Comparison of ENCODE assay signal across 16 cellular contexts in genomic region chr9:121277026-121277425, GRCh38. TPM values are rescaled to one million over a fixed set of nuclear protein-coding genes. Genes with fewer than 3 reads are reported as not detected.
DNase-seq lines count a peak whose midpoint lies in the region; ATAC-seq, FAIRE-seq and TF ChIP-seq lines count a peak whose summit lies in the region.
"Had no signal": no experiment of that assay in that cellular context is flagged by ENCODE, and none has a peak within 500 bp of the region (broad histone marks: within the 10 kb centered on the region; RNA-seq: fewer than 3 reads in every experiment).

No MANE protein-coding gene starts in this region.

- POLR2A ChIA-PET in AG04450 (lab: Yijun Ruan, JAX), result interaction anchor here (0.6 to 2.4 kb wide), 5 partner anchors 8 to 116 kb away, joined by 3 to 55 read pairs (median 7); partner anchors contain the start of gene GSN

- H3K27me3 Mint-ChIP-seq in astrocyte (ENCODE audit: low read depth, unreplicated experiment), result no peaks in the 10 kb centered on the region

- peaks cover 15% of the 10 kb centered on the region for H4K20me1 ChIP-seq in astrocyte (ENCODE audit: insufficient read depth, low read length)

- H3K79me2 ChIP-seq in astrocyte (ENCODE audit: insufficient read depth, low read length), result peaks cover 76% of the 10 kb centered on the region

- no peaks in the 10 kb centered on the region for H3K27me3 ChIP-seq in AG04450 (ENCODE audit: control insufficient read depth, insufficient read depth, low read length)
- H3K27me3 ChIP-seq in astrocyte (ENCODE audit: insufficient read depth, low read length), result no peaks in the 10 kb centered on the region
- H3K27me3 ChIP-seq in left lung, result no peaks in the 10 kb centered on the region

- DNase-seq in AG04450 (ENCODE audit: low read depth, low spot score) (no peak), astrocyte (ENCODE audit: low read depth) (no peak), left lung (no peak), NCI-H69 (lab: John Stamatoyannopoulos, UW) (no peak), GM19238 (ENCODE audit: insufficient read length, low spot score) (no peak)
- DNase-seq: activated effector memory CD4-positive, alpha-beta T cell treated with anti-CD3 and anti-CD28 coated beads, Interleukin-2, amount 50 U/mL, for 16 hours; COR-L47; effector memory CD4-positive, alpha-beta T cell; MM.1S; NK-92 treated with Interleukin-12 subunit alpha and Interleukin-12 subunit beta, amount 100 ng/mL, for 24 hours; posterior cingulate gyrus had no signal

- intact Hi-C loops in left lung (cut with DNase I), result no loop called here

- CTCF ChIA-PET in AG04450 (lab: Charles Lee), result interaction anchor here (1.6 to 2.4 kb wide), 7 partner anchors 8 to 521 kb away, joined by 5 to 41 read pairs (median 19); partner anchors contain the start of genes GSN and RAB14

- H3K4me1 Mint-ChIP-seq in astrocyte (ENCODE audit: low read depth, unreplicated experiment), result peaks cover 75% of the 10 kb centered on the region

- no peak overlapping the region for H2AFZ ChIP-seq in astrocyte (ENCODE audit: low read depth, low read length)

- H3K9me3 ChIP-seq in AG04450 (ENCODE audit: control insufficient read depth, insufficient read depth, low read length) (no peaks in the 10 kb centered on the region; the same call in 1 of the 2 replicates), astrocyte (ENCODE audit: insufficient read depth, low read depth, low read length) (no peaks in the 10 kb centered on the region), left lung (no peaks in the 10 kb centered on the region)

- H3K4me3 Mint-ChIP-seq in astrocyte (ENCODE audit: unreplicated experiment), result no peak overlapping the region

- H3K9me3 Mint-ChIP-seq in astrocyte (ENCODE audit: unreplicated experiment), result no peaks in the 10 kb centered on the region
- H3K9me3 Mint-ChIP-seq: brain had no signal

- H3K27ac ChIP-seq in AG04450 (ENCODE audit: low read depth, low read length), result peak overlapping the region; percentile 74
- H3K27ac ChIP-seq in astrocyte (ENCODE audit: low read depth, low read length), result peak overlapping the region; percentile 91
- peak overlapping the region; percentile 83 to 91 for H3K27ac ChIP-seq in left lung
- H3K27ac ChIP-seq in skin epidermis, result peak overlapping the region in 17 of 21 experiments; percentile 22 to 97 (median 84)

- ATAC-seq in left lung (no peak), GM18858 (IDR thresholded peaks at IDR 0.05; ENCODE audit: unreplicated experiment) (no peak), GM21786 (IDR thresholded peaks at IDR 0.05; ENCODE audit: unreplicated experiment) (no peak)

- H3K36me3 Mint-ChIP-seq in astrocyte (ENCODE audit: low read depth, unreplicated experiment), result peaks cover 14% of the 10 kb centered on the region
- H3K36me3 Mint-ChIP-seq: brain had no signal

- H3K9ac ChIP-seq in astrocyte (ENCODE audit: low read length), result peak overlapping the region; percentile 72

- FAIRE-seq in astrocyte (lab: Jason Lieb, UNC), result no peak
- FAIRE-seq: G401.6 had no signal

- peaks cover 62% of the 10 kb centered on the region for H3K4me1 ChIP-seq in astrocyte (ENCODE audit: insufficient read depth, low read length)
- H3K4me1 ChIP-seq in left lung, result peaks cover 61 to 70% of the 10 kb centered on the region in 2 donors

- H3K36me3 ChIP-seq in astrocyte (ENCODE audit: insufficient read depth, low read length), result peaks cover 2% of the 10 kb centered on the region
- H3K36me3 ChIP-seq in left lung, result no peaks in the 10 kb centered on the region

- peak overlapping the region; percentile 94 for H3K27ac Mint-ChIP-seq in astrocyte (ENCODE audit: unreplicated experiment)

- peak overlapping the region; percentile 83 for H3K4me2 ChIP-seq in astrocyte (ENCODE audit: low read length)

- TF ChIP-seq CTCF in AG04450 (IDR thresholded peaks at IDR 0.05; ENCODE audit: low read depth, low read length), result no peak
- TF ChIP-seq CTCF in astrocyte (IDR thresholded peaks at IDR 0.05; ENCODE audit: insufficient read depth, low read depth, low read length), result no peak
- TF ChIP-seq CTCF in left lung (IDR thresholded peaks at IDR 0.05), result no peak

- H3K4me3 ChIP-seq in AG04450 (ENCODE audit: low read depth, low read length) (no peak overlapping the region), astrocyte (ENCODE audit: insufficient read depth, low read depth, low read length) (no peak overlapping the region), left lung (no peak overlapping the region), skin epidermis (no peak overlapping the region)

RNA-seq across cellular contexts. Expression of gene GSN, which starts 9.1 kb away (rescaled TPM):
- 421 and 565 TPM in 2 replicates for polyA plus RNA-seq in AG04450 (2011; rRNA removed)
- 513 and 805 TPM in 2 replicates for polyA minus RNA-seq in AG04450 (2011; rRNA and poly(A)+ RNA removed)
- 260 and 357 TPM in 2 replicates for total RNA-seq in astrocyte
- 100 to 1,000 TPM; 395 to 485 TPM for total RNA-seq in left lung
